8 cellular contexts compared by ENCODE assay signal in genomic region chr12:75488553-75488952, GRCh38. TPM values are rescaled to one million over a fixed set of nuclear protein-coding genes. Genes with fewer than 3 reads are reported as not detected.
DNase-seq lines count a peak whose midpoint lies in the region; ATAC-seq and TF ChIP-seq lines count a peak whose summit lies in the region.

No MANE protein-coding gene starts in this region.

- H3K4me3 Mint-ChIP-seq in activated T-helper 17 cell treated with anti-CD3 and anti-CD28 coated beads, Interleukin-2, amount 50 U/mL, for 72 hours, result peak overlapping the region; percentile 69

- no peak overlapping the region for H3K27ac Mint-ChIP-seq in activated T-helper 17 cell treated with anti-CD3 and anti-CD28 coated beads, Interleukin-2, amount 50 U/mL, for 72 hours

- H3K4me3 ChIP-seq in cardiac muscle cell, result no peak overlapping the region

- H3K36me3 ChIP-seq in cardiac muscle cell, result no peaks in the 10 kb centered on the region

- DNase-seq in cardiac muscle cell (ENCODE audit: low read depth in 1 of 2, low spot score in 1 of 2) (peak; percentile 17 to 70), Right ventricle myocardium superior (no peak), left lobe of liver (ENCODE audit: low spot score) (no peak), NCI-H2107 (lab: John Stamatoyannopoulos, UW) (no peak)
- no peak for DNase-seq in stimulated activated CD4-positive, alpha-beta T cell treated with anti-CD3 and anti-CD28 coated beads, Interleukin-4, amount 100 ng/mL, for 24 hours

- no peaks in the 10 kb centered on the region for H3K9me3 Mint-ChIP-seq in activated T-helper 17 cell treated with anti-CD3 and anti-CD28 coated beads, Interleukin-2, amount 50 U/mL, for 72 hours

- H3K4me1 ChIP-seq in cardiac muscle cell (ENCODE audit: low read depth), result no peaks in the 10 kb centered on the region

- no peaks in the 10 kb centered on the region for H3K27me3 ChIP-seq in cardiac muscle cell

- H3K27ac ChIP-seq in cardiac muscle cell, result no peak overlapping the region

- ATAC-seq in Right ventricle myocardium superior (ENCODE audit: poor library complexity), result no peak
- ATAC-seq in HG03432 (IDR thresholded peaks at IDR 0.05; ENCODE audit: unreplicated experiment), result peak; percentile 55
- ATAC-seq in activated T-helper 17 cell treated with anti-CD3 and anti-CD28 coated beads, Interleukin-2, amount 50 U/mL, for 72 hours (replicated peaks), result no peak
- ATAC-seq in left lobe of liver, result peak; percentile 60
- ATAC-seq in GM18517 (IDR thresholded peaks at IDR 0.05; ENCODE audit: unreplicated experiment), result no peak

- H3K36me3 Mint-ChIP-seq in activated T-helper 17 cell treated with anti-CD3 and anti-CD28 coated beads, Interleukin-2, amount 50 U/mL, for 72 hours (ENCODE audit: low read depth), result peaks cover 84% of the 10 kb centered on the region

- H3K4me1 Mint-ChIP-seq in activated T-helper 17 cell treated with anti-CD3 and anti-CD28 coated beads, Interleukin-2, amount 50 U/mL, for 72 hours, result peaks cover 32% of the 10 kb centered on the region

- H3K9me3 ChIP-seq in cardiac muscle cell (ENCODE audit: low read depth), result no peaks in the 10 kb centered on the region

- intact Hi-C loops in Right ventricle myocardium superior (cut with DNase I), result loop anchor here (10.0 kb wide), 1 partner anchor 154 kb away; the partner anchor contains the start of genes CAPS2 and GLIPR1L1

- H3K27me3 Mint-ChIP-seq in activated T-helper 17 cell treated with anti-CD3 and anti-CD28 coated beads, Interleukin-2, amount 50 U/mL, for 72 hours, result no peaks in the 10 kb centered on the region

- TF ChIP-seq CTCF in cardiac muscle cell (IDR thresholded peaks at IDR 0.05; ENCODE audit: low read depth, low read length), result peak; percentile 61

RNA-seq across cellular contexts. Expression of gene GLIPR1, which starts 8.0 kb away (rescaled TPM):
- total RNA-seq in cardiac muscle cell, result 0.03 and 0.53 TPM in 2 replicates
- 0.62 and 1.4 TPM in 2 replicates for polyA plus RNA-seq in cardiac muscle cell
- 10.9 TPM for total RNA-seq in Right ventricle myocardium superior
- total RNA-seq in activated T-helper 17 cell treated with anti-CD3 and anti-CD28 coated beads, Interleukin-2, amount 50 U/mL, for 72 hours, result 10 to 100 TPM; 45.9 to 50.2 TPM
- total RNA-seq in left lobe of liver, result 3.1 TPM

RNA-seq across cellular contexts. Expression of gene KRR1, which starts 22.9 kb away (rescaled TPM):
- total RNA-seq in cardiac muscle cell (29.9 and 30.7 TPM in 2 replicates), Right ventricle myocardium superior (25.2 TPM), left lobe of liver (18.7 TPM)
- 32.4 and 36.8 TPM in 2 replicates for polyA plus RNA-seq in cardiac muscle cell
- 100 to 1,000 TPM; 113 to 151 TPM for total RNA-seq in activated T-helper 17 cell treated with anti-CD3 and anti-CD28 coated beads, Interleukin-2, amount 50 U/mL, for 72 hours

Comparison
In these comparisons a context has a peak if more than half of its experiments do, and no peak if none do; other contexts are left out.
1. DNase-seq: peak in cardiac muscle cell (2 of 2); none in Right ventricle myocardium superior (single experiment), left lobe of liver (single experiment), NCI-H2107 (single experiment) and stimulated activated CD4-positive, alpha-beta T cell treated with anti-CD3 and anti-CD28 coated beads, Interleukin-4, amount 100 ng/mL, for 24 hours (single experiment).
2. ATAC-seq: peak in HG03432 (single experiment) and left lobe of liver (single experiment); none in Right ventricle myocardium superior (single experiment), activated T-helper 17 cell treated with anti-CD3 and anti-CD28 coated beads, Interleukin-2, amount 50 U/mL, for 72 hours (single experiment) and GM18517 (single experiment).